In the genomic region with DNA sequence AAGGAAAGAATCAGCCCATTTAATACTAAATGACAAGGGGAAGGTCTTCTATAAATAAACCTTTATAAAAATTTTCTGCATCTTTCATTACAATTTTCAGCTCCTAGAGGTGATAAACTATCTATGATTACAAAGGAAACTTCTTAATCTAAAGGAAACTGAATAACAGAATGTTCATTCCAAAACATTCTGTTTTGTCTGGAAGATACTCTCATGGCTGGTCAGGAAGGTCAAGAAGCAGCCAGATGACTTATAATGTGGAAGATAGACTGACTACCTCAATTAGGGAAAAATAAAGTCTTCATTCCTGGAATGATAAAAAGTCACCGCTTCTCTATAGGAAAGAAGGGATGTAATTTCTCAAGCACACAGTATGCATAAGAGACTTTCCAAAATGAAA, we compare ENCODE assay signal across 36 cellular contexts.
"Had no signal": no experiment of that assay in that cellular context is flagged by ENCODE, and none has a peak within 500 bp of the region (broad histone marks: within the 10 kb centered on the region; RNA-seq: fewer than 3 reads in every experiment).

No MANE protein-coding gene starts in this region.

- ATAC-seq: activated CD8-positive, alpha-beta T cell treated with anti-CD3 and anti-CD28 coated beads for 36 hours; activated naive CD4-positive, alpha-beta T cell treated with anti-CD3 and anti-CD28 coated beads, Interleukin-2, amount 50 U/mL, for 72 hours; activated T-cell treated with anti-CD3 and anti-CD28 coated beads, Interleukin-2, amount 50 U/mL, for 4 hours; activated T-cell treated with anti-CD3 and anti-CD28 coated beads, Interleukin-2, amount 50 U/mL, for 72 hours; activated T-helper 17 cell treated with anti-CD3 and anti-CD28 coated beads, Interleukin-2, amount 50 U/mL, for 72 hours; body of pancreas had no signal

- H3K27ac Mint-ChIP-seq: activated B cell treated with CpG ODN at 0.5 μM for 24 hours; activated CD4-positive, alpha-beta memory T cell treated with anti-CD3 and anti-CD28 coated beads for 36 hours; activated CD4-positive, alpha-beta T cell treated with anti-CD3 and anti-CD28 coated beads, Interleukin-2, amount 10 ng/mL, durations not matched to agents 24 days and 14 days; activated CD8-positive, alpha-beta T cell treated with anti-CD3 and anti-CD28 coated beads for 36 hours; activated naive CD4-positive, alpha-beta T cell treated with anti-CD3 and anti-CD28 coated beads for 36 hours; activated naive CD4-positive, alpha-beta T cell treated with anti-CD3 and anti-CD28 coated beads, Interleukin-2, amount 50 U/mL, for 72 hours; activated naive CD8-positive, alpha-beta T cell treated with anti-CD3 and anti-CD28 coated beads for 36 hours; activated T-cell treated with anti-CD3 and anti-CD28 coated beads, Interleukin-2, amount 50 U/mL, for 72 hours; activated T-helper 1 cell treated with anti-CD3 and anti-CD28 coated beads, Interleukin-12 subunit alpha, Interleukin-12 subunit beta, Interleukin-2, Interleukin-4 antibody, amounts not matched to agents 30 ng/mL and 10 ng/mL and 1 ng/mL, durations not matched to agents 14 hours and 24 hours and 36 hours; activated T-helper 17 cell treated with anti-CD3 and anti-CD28 coated beads, Interleukin-2, amount 50 U/mL, for 72 hours; T-helper 1 cell treated with Interleukin-12 subunit alpha and Interleukin-12 subunit beta and Interleukin-4 antibody, amounts not matched to agents 30 μg/mL and 1 μg/mL, for 36 hours; T-helper 2 cell treated with Interferon-gamma antibody and Interleukin-4, amounts not matched to agents 5 μg/mL and 100 μg/mL, for 36 hours had no signal

- H3K9me3 ChIP-seq: adrenal gland, body of pancreas, breast epithelium had no signal

- H3K9me3 Mint-ChIP-seq: activated B cell treated with CpG ODN at 0.5 μM for 24 hours; activated T-cell treated with anti-CD3 and anti-CD28 coated beads, Interleukin-2, amount 50 U/mL, for 72 hours; activated T-helper 1 cell treated with anti-CD3 and anti-CD28 coated beads, Interleukin-12 subunit alpha, Interleukin-12 subunit beta, Interleukin-2, Interleukin-4 antibody, amounts not matched to agents 30 ng/mL and 10 ng/mL and 1 ng/mL, durations not matched to agents 14 hours and 24 hours and 36 hours; T-helper 1 cell treated with Interleukin-12 subunit alpha and Interleukin-12 subunit beta and Interleukin-4 antibody, amounts not matched to agents 30 μg/mL and 1 μg/mL, for 36 hours; T-helper 2 cell treated with Interferon-gamma antibody and Interleukin-4, amounts not matched to agents 5 μg/mL and 100 μg/mL, for 36 hours had no signal

- H3K4me3 Mint-ChIP-seq: activated B cell treated with CpG ODN at 0.5 μM for 24 hours; activated CD4-positive, alpha-beta memory T cell treated with anti-CD3 and anti-CD28 coated beads for 36 hours; activated CD4-positive, alpha-beta T cell treated with anti-CD3 and anti-CD28 coated beads, Interleukin-2, amount 10 ng/mL, durations not matched to agents 24 days and 14 days; activated CD8-positive, alpha-beta T cell treated with anti-CD3 and anti-CD28 coated beads for 36 hours; activated naive CD4-positive, alpha-beta T cell treated with anti-CD3 and anti-CD28 coated beads for 36 hours; activated naive CD8-positive, alpha-beta T cell treated with anti-CD3 and anti-CD28 coated beads for 36 hours; activated T-cell treated with anti-CD3 and anti-CD28 coated beads, Interleukin-2, amount 50 U/mL, for 4 hours; activated T-cell treated with anti-CD3 and anti-CD28 coated beads, Interleukin-2, amount 50 U/mL, for 72 hours; activated T-helper 1 cell treated with anti-CD3 and anti-CD28 coated beads, Interleukin-12 subunit alpha, Interleukin-12 subunit beta, Interleukin-2, Interleukin-4 antibody, amounts not matched to agents 30 ng/mL and 10 ng/mL and 1 ng/mL, durations not matched to agents 14 hours and 24 hours and 36 hours; activated T-helper 17 cell treated with anti-CD3 and anti-CD28 coated beads, Interleukin-2, amount 50 U/mL, for 72 hours; T-helper 1 cell treated with Interleukin-12 subunit alpha and Interleukin-12 subunit beta and Interleukin-4 antibody, amounts not matched to agents 30 μg/mL and 1 μg/mL, for 36 hours; T-helper 2 cell treated with Interferon-gamma antibody and Interleukin-4, amounts not matched to agents 5 μg/mL and 100 μg/mL, for 36 hours had no signal

- H3K27me3 ChIP-seq: adrenal gland, body of pancreas, brain microvascular endothelial cell, breast epithelium had no signal

- H3K4me1 ChIP-seq: breast epithelium had no signal

- H3K27ac ChIP-seq: adrenal gland, body of pancreas, brain microvascular endothelial cell, breast epithelium, VCaP had no signal

- DNase-seq: activated B cell treated with CpG ODN at 0.5 μM for 24 hours; activated CD4-positive, alpha-beta memory T cell treated with anti-CD3 and anti-CD28 coated beads for 36 hours; activated CD4-positive, alpha-beta T cell treated with anti-CD3 and anti-CD28 coated beads for 4 hours; activated CD4-positive, alpha-beta T cell treated with anti-CD3 and anti-CD28 coated beads, Interleukin-2, amount 10 ng/mL, durations not matched to agents 24 days and 14 days; activated CD4-positive, alpha-beta T cell treated with anti-CD3 and anti-CD28 coated beads, Interleukin-2, amount 50 U/mL, for 1 hour; activated CD4-positive, alpha-beta T cell treated with anti-CD3 and anti-CD28 coated beads, Interleukin-2, amount 50 U/mL, for 4 hours; activated CD4-positive, CD25-positive, alpha-beta regulatory T cell treated with anti-CD3 and anti-CD28 coated beads, Interleukin-2, amount 50 U/mL, for 72 hours; activated CD8-positive, alpha-beta memory T cell treated with anti-CD3 and anti-CD28 coated beads, Interleukin-2, amount 50 U/mL, for 4 hours; activated CD8-positive, alpha-beta T cell treated with anti-CD3 and anti-CD28 coated beads for 36 hours; activated effector memory CD4-positive, alpha-beta T cell treated with anti-CD3 and anti-CD28 coated beads, Interleukin-2, amount 50 U/mL, for 16 hours; activated gamma-delta T cell treated with Interleukin-2 at 50 U/mL for 16 hours; activated naive CD4-positive, alpha-beta T cell; activated naive CD4-positive, alpha-beta T cell treated with anti-CD3 and anti-CD28 coated beads for 36 hours; activated naive CD4-positive, alpha-beta T cell treated with anti-CD3 and anti-CD28 coated beads, Interleukin-2, amount 50 U/mL, for 16 hours; activated naive CD8-positive, alpha-beta T cell treated with anti-CD3 and anti-CD28 coated beads for 36 hours; activated T-cell treated with anti-CD3 and anti-CD28 coated beads for 4 hours; activated T-cell treated with anti-CD3 and anti-CD28 coated beads, Interleukin-2, amount 50 U/mL, for 1 hour; activated T-cell treated with anti-CD3 and anti-CD28 coated beads, Interleukin-2, amount 50 U/mL, for 4 hours; activated T-cell treated with anti-CD3 and anti-CD28 coated beads, Interleukin-2, amount 50 U/mL, for 72 hours; adrenal gland; amniotic stem cell; aorta; body of pancreas; brain microvascular endothelial cell; central memory CD4-positive, alpha-beta T cell; SW 1271; T-helper 1 cell; T-helper 2 cell; T-helper 9 cell had no signal

- H3K4me3 ChIP-seq: adrenal gland, body of pancreas, breast epithelium had no signal

- H3K27me3 Mint-ChIP-seq: activated B cell treated with CpG ODN at 0.5 μM for 24 hours; activated CD8-positive, alpha-beta T cell treated with anti-CD3 and anti-CD28 coated beads for 36 hours; activated naive CD8-positive, alpha-beta T cell treated with anti-CD3 and anti-CD28 coated beads for 36 hours had no signal

- H3K36me3 ChIP-seq: adrenal gland, brain microvascular endothelial cell, breast epithelium had no signal
